Comparison of ENCODE assay signal across 1 cellular context in the genomic region with DNA sequence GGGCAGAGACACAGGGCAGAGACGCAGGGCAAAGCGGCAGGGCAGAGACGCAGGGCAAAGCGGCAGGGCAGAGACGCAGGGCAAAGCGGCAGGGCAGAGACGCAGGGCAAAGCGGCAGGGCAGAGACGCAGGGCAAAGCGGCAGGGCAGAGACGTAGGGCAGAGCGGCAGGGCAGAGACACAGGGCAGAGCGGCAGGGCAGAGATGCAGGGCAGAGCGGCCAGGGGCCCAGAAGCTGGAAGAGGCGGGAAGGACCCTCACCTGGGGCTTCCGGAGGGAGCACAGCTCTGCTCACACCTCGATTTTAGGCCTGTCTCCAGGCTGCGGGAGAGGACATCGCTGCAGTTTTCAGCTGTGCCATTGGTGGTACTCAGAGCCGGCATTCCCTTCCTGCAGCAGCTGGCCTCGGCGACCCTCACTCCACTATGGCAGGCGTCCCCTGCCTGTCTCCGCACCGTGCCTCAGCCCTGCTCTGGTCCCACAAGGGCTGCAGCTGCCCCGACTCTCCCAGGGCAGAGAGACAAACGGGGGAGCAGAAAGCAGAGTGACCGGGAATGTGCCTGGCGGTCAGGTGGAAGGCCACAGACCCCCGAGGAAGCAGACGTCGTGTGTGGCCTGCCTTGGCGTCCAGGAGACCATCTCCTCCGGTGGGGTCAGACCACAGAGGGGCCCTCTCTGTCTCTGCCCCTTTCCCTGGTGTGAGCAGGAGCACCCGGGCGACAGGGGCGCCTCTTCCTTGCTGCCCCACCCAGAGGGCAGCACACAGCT.
TF ChIP-seq lines count a peak whose summit lies in the region.

No MANE protein-coding gene starts in this region.

TF ChIP-seq in H1, 55 proteins besides CTCF, POLR2A, EP300 and RAD21:
- TF ChIP-seq SP2 (IDR thresholded peaks at IDR 0.05; ENCODE audit: low read length): no peak
- TF ChIP-seq CEBPB (IDR thresholded peaks at IDR 0.05; ENCODE audit: low read depth, low read length): no peak
